9 cellular contexts compared by ENCODE assay signal in the genomic region with DNA sequence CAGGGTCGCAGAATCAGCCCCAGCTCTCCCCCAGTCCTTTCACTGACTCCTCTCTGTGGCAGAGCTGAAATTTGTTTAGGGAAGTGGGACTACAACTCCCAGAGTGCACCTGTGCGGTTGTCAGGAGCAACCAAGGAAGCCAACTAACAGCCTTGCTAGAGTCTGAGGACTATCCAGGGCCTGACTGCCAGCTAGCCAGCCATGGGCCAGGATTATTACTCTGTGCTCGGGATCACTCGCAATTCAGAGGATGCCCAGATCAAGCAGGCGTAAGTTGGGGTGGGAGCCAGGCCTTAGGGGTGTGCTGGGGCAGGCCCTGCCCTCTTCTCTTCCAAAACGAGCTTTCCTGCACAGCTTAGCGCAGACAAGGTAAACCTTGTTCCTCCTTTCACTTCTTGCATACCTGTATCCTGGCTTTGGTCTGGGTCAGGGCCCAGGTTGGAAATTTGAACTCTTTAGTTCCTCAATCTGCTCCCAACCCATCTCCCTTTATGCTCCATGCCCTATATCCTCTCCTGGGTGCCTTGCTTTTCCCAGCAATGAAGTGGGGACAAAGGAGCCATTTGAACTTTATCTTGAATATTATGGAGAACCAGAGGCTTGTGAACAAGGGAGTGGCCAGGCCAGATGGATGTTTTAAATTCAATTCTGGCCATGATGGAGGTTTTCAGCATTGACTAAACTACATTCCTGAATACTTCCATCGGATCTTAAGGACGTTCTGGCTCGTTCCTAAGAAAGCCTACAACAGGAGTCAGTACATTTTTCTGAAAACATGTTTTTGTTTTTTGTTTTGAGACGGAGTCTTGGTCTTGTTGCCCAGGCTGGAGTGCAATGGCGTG. TPM values are rescaled to one million over a fixed set of nuclear protein-coding genes. Genes with fewer than 3 reads are reported as not detected.
DNase-seq lines count a peak whose midpoint lies in the region; ATAC-seq, FAIRE-seq and TF ChIP-seq lines count a peak whose summit lies in the region.
"Had no signal": no experiment of that assay in that cellular context is flagged by ENCODE, and none has a peak within 500 bp of the region (broad histone marks: within the 10 kb centered on the region; RNA-seq: fewer than 3 reads in every experiment).

A gene with protein sequence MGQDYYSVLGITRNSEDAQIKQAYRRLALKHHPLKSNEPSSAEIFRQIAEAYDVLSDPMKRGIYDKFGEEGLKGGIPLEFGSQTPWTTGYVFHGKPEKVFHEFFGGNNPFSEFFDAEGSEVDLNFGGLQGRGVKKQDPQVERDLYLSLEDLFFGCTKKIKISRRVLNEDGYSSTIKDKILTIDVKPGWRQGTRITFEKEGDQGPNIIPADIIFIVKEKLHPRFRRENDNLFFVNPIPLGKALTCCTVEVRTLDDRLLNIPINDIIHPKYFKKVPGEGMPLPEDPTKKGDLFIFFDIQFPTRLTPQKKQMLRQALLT (plus strand): TSS at position 158 of the 842 bp plus-strand sequence. CDS start 44 bp downstream, at position 202.

- H3K36me3 ChIP-seq in DND-41 (ENCODE audit: insufficient read depth, low read length) (no peaks in the 10 kb centered on the region), small intestine (ENCODE audit: control insufficient read depth in 2 of 2, insufficient read depth in 2 of 2, low read length in 2 of 2) (no peaks in the 10 kb centered on the region)

- H3K9me3 ChIP-seq in DND-41 (ENCODE audit: insufficient read depth, low read length, severe bottlenecking): peaks cover 2% of the 10 kb centered on the region
- H3K9me3 ChIP-seq in small intestine (ENCODE audit: control insufficient read depth, low read depth): no peaks in the 10 kb centered on the region

- FAIRE-seq in small intestine (lab: Jason Lieb, UNC): no peak
- FAIRE-seq: endometrium had no signal

- H2AFZ ChIP-seq in DND-41 (ENCODE audit: low read depth, low read length): no peak within 1 kb of the TSS

- no peak within 1 kb of the TSS for H3K9ac ChIP-seq in DND-41 (ENCODE audit: low read depth, low read length)

- DNase-seq in DND-41: peak; percentile 35
- peak; percentile 67 for DNase-seq in RPMI8226
- DNase-seq in fibroblast of pulmonary artery (ENCODE audit: low read depth): peak; percentile 58
- DNase-seq in small intestine: peak; percentile 40
- no peak for DNase-seq in COR-L47 (lab: John Stamatoyannopoulos, UW)
- no peak for DNase-seq in dedifferentiated amniotic fluid mesenchymal stem cell (ENCODE audit: extremely low spot score)

- no peak within 1 kb of the TSS for H3K4me3 ChIP-seq in DND-41 (ENCODE audit: low read depth in 1 of 2, low read length in 2 of 2)
- H3K4me3 ChIP-seq in fibroblast of pulmonary artery (replicated peaks; ENCODE audit: low read depth, low read length): no peak within 1 kb of the TSS
- H3K4me3 ChIP-seq in small intestine (ENCODE audit: low read depth in 1 of 2, low read length in 2 of 2): no peak within 1 kb of the TSS

- H3K4me2 ChIP-seq in DND-41 (ENCODE audit: insufficient read depth, low read length): no peak within 1 kb of the TSS

- no peak within 1 kb of the TSS for H3K27ac ChIP-seq in DND-41 (ENCODE audit: low read length)
- H3K27ac ChIP-seq in small intestine (ENCODE audit: low read depth in 1 of 2, low read length in 1 of 2): no peak within 1 kb of the TSS

- H3K4me1 ChIP-seq in DND-41 (ENCODE audit: insufficient read depth, low read length) (no peaks in the 10 kb centered on the region), small intestine (ENCODE audit: control insufficient read depth in 2 of 2, insufficient read depth in 1 of 2, low read depth in 1 of 2, low read length in 1 of 2) (no peaks in the 10 kb centered on the region)

- WGBS in small intestine, 3 donors: 81 to 85% (median 83%) methylated on average over 12 of the region's 12 CpGs

- TF ChIP-seq CTCF in DND-41 (IDR thresholded peaks at IDR 0.05; ENCODE audit: borderline replicate concordance, extremely low read depth, low read length, poor library complexity, severe bottlenecking) (no peak), fibroblast of pulmonary artery (IDR thresholded peaks at IDR 0.05; ENCODE audit: low read length, missing control alignments) (no peak)

- no peaks in the 10 kb centered on the region for H4K20me1 ChIP-seq in DND-41 (ENCODE audit: insufficient read depth, low read length)

- no peaks in the 10 kb centered on the region for H3K79me2 ChIP-seq in DND-41 (ENCODE audit: insufficient read depth, low read length)

- no peaks in the 10 kb centered on the region for H3K27me3 ChIP-seq in DND-41 (ENCODE audit: insufficient read depth, low read length, poor library complexity)
- H3K27me3 ChIP-seq in small intestine (ENCODE audit: control insufficient read depth in 2 of 2, insufficient read depth in 2 of 2, low read length in 2 of 2): no peaks in the 10 kb centered on the region

- ATAC-seq in DND-41 (ENCODE audit: insufficient read depth, low read depth) (peak; percentile 81), GM19438 (IDR thresholded peaks at IDR 0.05; ENCODE audit: low read depth, unreplicated experiment) (peak; percentile 83), HG03460 (IDR thresholded peaks at IDR 0.05; ENCODE audit: unreplicated experiment) (peak; percentile 80)

RNA-seq across cellular contexts. Expression of the gene that starts here (rescaled TPM):
- polyA plus RNA-seq in small intestine: 1 to 10 TPM in 1 of 3 donors, under 1 TPM in 2; 0.03 to 4.5 (median 0.54) TPM

Comparison
In these comparisons a context has a peak if more than half of its experiments do, and no peak if none do; other contexts are left out.
1. DNase-seq: peak in DND-41 (single experiment), RPMI8226 (single experiment), fibroblast of pulmonary artery (single experiment) and small intestine (single experiment); none in COR-L47 (single experiment) and dedifferentiated amniotic fluid mesenchymal stem cell (single experiment).
2. Peak in every context shown above with its lines, with median percentiles within 50 percentile points of each other: ATAC-seq.